Comparison of ENCODE assay signal across 8 cellular contexts in genomic region chr17:76734080-76734840, GRCh38. TPM values are rescaled to one million over a fixed set of nuclear protein-coding genes. Genes with fewer than 3 reads are reported as not detected.
DNase-seq lines count a peak whose midpoint lies in the region; ATAC-seq, FAIRE-seq and TF ChIP-seq lines count a peak whose summit lies in the region.

No MANE protein-coding gene starts in this region.

- peaks cover 86% of the 10 kb centered on the region for H3K79me2 ChIP-seq in osteoblast (ENCODE audit: insufficient read depth, low read length)

- intact Hi-C loops in uterus (cut with DNase I; ENCODE audit: low total_unique reads): no loop called here

- peak overlapping the region; percentile 94 for H3K4me2 ChIP-seq in osteoblast (ENCODE audit: insufficient read depth, low read length)

- H3K4me3 ChIP-seq in NT2/D1 (ENCODE audit: insufficient read length, low read depth) (peak overlapping the region; percentile 100), osteoblast (ENCODE audit: insufficient read depth, low read length) (peak overlapping the region; percentile 98), uterus (no peak overlapping the region)

- peak overlapping the region; percentile 86 for H3K27ac ChIP-seq in osteoblast (ENCODE audit: low read depth, low read length)
- H3K27ac ChIP-seq in uterus: peak overlapping the region in 1 of 2 donors; percentile 100

- peak overlapping the region; percentile 100 for H3K9ac ChIP-seq in NT2/D1 (ENCODE audit: insufficient read length, low read depth)

- H3K4me1 ChIP-seq in NT2/D1 (ENCODE audit: insufficient read depth, insufficient read length): no peaks in the 10 kb centered on the region
- peaks cover 43% of the 10 kb centered on the region for H3K4me1 ChIP-seq in osteoblast (ENCODE audit: insufficient read depth, low read length)
- H3K4me1 ChIP-seq in uterus: peaks cover 14% of the 10 kb centered on the region in 2 donors

- H3K27me3 ChIP-seq in NT2/D1 (ENCODE audit: insufficient read depth, insufficient read length): no peaks in the 10 kb centered on the region
- H3K27me3 ChIP-seq in osteoblast (ENCODE audit: insufficient read depth, low read length): no peaks in the 10 kb centered on the region
- no peaks in the 10 kb centered on the region for H3K27me3 ChIP-seq in uterus

- H3K36me3 ChIP-seq in NT2/D1 (ENCODE audit: insufficient read depth, insufficient read length, low read length) (peaks cover 56% of the 10 kb centered on the region), osteoblast (ENCODE audit: insufficient read depth, low read length) (peaks cover 57% of the 10 kb centered on the region), uterus (no peaks in the 10 kb centered on the region)

- TF ChIP-seq POLR2A in GM12891 (IDR thresholded peaks at IDR 0.05; ENCODE audit: low read depth, low read length): no peak
- TF ChIP-seq POLR2A in uterus (IDR thresholded peaks at IDR 0.05): no peak

- no peak for ATAC-seq in activated CD4-positive, CD25-positive, alpha-beta regulatory T cell treated with anti-CD3 and anti-CD28 coated beads, Interleukin-2, amount 50 U/mL, for 24 hours
- no peak for ATAC-seq in left lobe of liver

- TF ChIP-seq CTCF in osteoblast (IDR thresholded peaks at IDR 0.05; ENCODE audit: extremely low read depth, low read depth, low read length) (no peak), uterus (IDR thresholded peaks at IDR 0.05) (no peak)

- no peak overlapping the region for H2AFZ ChIP-seq in osteoblast (ENCODE audit: low read length)

- FAIRE-seq in GM12891 (lab: Jason Lieb, UNC): peak; percentile 33

- H3K9me3 ChIP-seq in NT2/D1 (ENCODE audit: insufficient read depth, low read length) (no peaks in the 10 kb centered on the region), osteoblast (ENCODE audit: low read depth, low read length) (no peaks in the 10 kb centered on the region), uterus (no peaks in the 10 kb centered on the region)

- DNase-seq in GM12891 (ENCODE audit: insufficient read length, low spot score) (no peak), NT2/D1 (ENCODE audit: low read depth, low spot score) (no peak), dermis blood vessel endothelial cell (peak; percentile 74), osteoblast (ENCODE audit: insufficient read length, low spot score, missing footprints) (peak; percentile 92), AG08396 (ENCODE audit: low spot score) (no peak), uterus (no peak), left lobe of liver (ENCODE audit: low spot score) (no peak)

- H4K20me1 ChIP-seq in osteoblast (ENCODE audit: insufficient read depth, low read length): peaks cover 40% of the 10 kb centered on the region

TF ChIP-seq in GM12891, 5 proteins besides CTCF, POLR2A, EP300 and RAD21:
- no peak for TF ChIP-seq SPI1 (IDR thresholded peaks at IDR 0.05; ENCODE audit: low read depth, low read length)
- TF ChIP-seq TAF1 (IDR thresholded peaks at IDR 0.05; ENCODE audit: low read depth, low read length): no peak
- TF ChIP-seq PAX5 (IDR thresholded peaks at IDR 0.05; ENCODE audit: insufficient read depth, low read length, severe bottlenecking): no peak
- no peak for TF ChIP-seq POLR2AphosphoS5 (IDR thresholded peaks at IDR 0.05; ENCODE audit: low read depth, low read length)
- no peak for TF ChIP-seq POU2F2 (IDR thresholded peaks at IDR 0.05; ENCODE audit: low read depth, low read length)

RNA-seq across cellular contexts. Expression of gene SRSF2, which starts 2.9 kb away (rescaled TPM):
- polyA plus RNA-seq in GM12891 (2012; ENCODE audit: low read depth, missing spikeins): 245 TPM
- total RNA-seq in dermis blood vessel endothelial cell: 146 and 355 TPM in 2 replicates
- total RNA-seq in osteoblast: 88.7 and 102 TPM in 2 replicates
- total RNA-seq in uterus: 100 to 1,000 TPM; 127 to 753 (median 167) TPM
- 78.1 TPM for total RNA-seq in left lobe of liver

RNA-seq across cellular contexts. Expression of gene MFSD11, which starts 3.7 kb away (rescaled TPM):
- polyA plus RNA-seq in GM12891 (2012; ENCODE audit: low read depth, missing spikeins): 10.2 TPM
- total RNA-seq in dermis blood vessel endothelial cell (29.5 and 37.8 TPM in 2 replicates), osteoblast (42.0 and 45.4 TPM in 2 replicates), uterus (10 to 100 TPM; 32.0 to 69.2 (median 45.2) TPM), left lobe of liver (13.4 TPM)

RNA-seq across cellular contexts. Expression of gene METTL23, which starts 7.6 kb away (rescaled TPM):
- polyA plus RNA-seq in GM12891 (2012; ENCODE audit: low read depth, missing spikeins): 38.7 TPM
- total RNA-seq in dermis blood vessel endothelial cell (23.1 and 31.3 TPM in 2 replicates), osteoblast (25.7 and 28.6 TPM in 2 replicates), uterus (10 to 100 TPM; 13.8 to 32.5 (median 21.6) TPM), left lobe of liver (17.5 TPM)

RNA-seq across cellular contexts. Expression of gene JMJD6, which starts 7.9 kb away (rescaled TPM):
- polyA plus RNA-seq in GM12891 (2012; ENCODE audit: low read depth, missing spikeins): 23.2 TPM
- total RNA-seq in dermis blood vessel endothelial cell: 20.8 and 23.1 TPM in 2 replicates
- 18.8 and 21.5 TPM in 2 replicates for total RNA-seq in osteoblast
- total RNA-seq in uterus: 10 to 100 TPM in 3 of 4 donors, 1 to 10 TPM in 1; 5.9 to 40.8 (median 21.2) TPM
- total RNA-seq in left lobe of liver: 11.3 TPM

RNA-seq across cellular contexts. Expression of gene MXRA7, which starts 23.5 kb away (rescaled TPM):
- polyA plus RNA-seq in GM12891 (2012; ENCODE audit: low read depth, missing spikeins): 0.42 TPM
- 131 and 250 TPM in 2 replicates for total RNA-seq in dermis blood vessel endothelial cell
- 352 and 388 TPM in 2 replicates for total RNA-seq in osteoblast
- total RNA-seq in uterus: 100 to 1,000 TPM; 174 to 250 (median 197) TPM
- total RNA-seq in left lobe of liver: 9.3 TPM

Comparison
In these comparisons a context has a peak if more than half of its experiments do, and no peak if none do; other contexts are left out.
1. DNase-seq: peak in dermis blood vessel endothelial cell (single experiment) and osteoblast (single experiment); none in GM12891 (single experiment), NT2/D1 (single experiment), AG08396 (single experiment), uterus (0 of 2) and left lobe of liver (single experiment).
2. H3K4me3 ChIP-seq: peak in NT2/D1 (single experiment) and osteoblast (single experiment); none in uterus (0 of 2).